In the genomic region with DNA sequence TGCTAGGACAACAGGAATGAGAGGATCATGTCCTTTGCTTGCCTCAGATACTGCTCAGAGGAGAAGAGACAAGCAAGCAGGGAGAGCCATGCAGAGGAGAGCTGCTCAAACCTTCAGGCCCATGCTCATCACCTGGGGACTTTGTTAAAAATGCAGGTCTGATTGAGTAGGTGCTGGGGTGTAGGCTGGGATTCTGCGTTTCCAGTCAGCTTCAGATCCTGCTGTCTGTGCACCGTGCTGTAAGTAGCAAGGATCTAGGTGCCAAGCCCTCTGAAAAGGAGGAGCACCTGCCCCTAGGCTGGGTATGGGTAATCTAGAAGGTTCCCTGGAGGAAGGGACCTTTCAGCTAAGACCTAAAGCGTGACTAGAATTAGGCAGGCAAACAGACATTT, we compare ENCODE assay signal across 23 cellular contexts. TPM values are rescaled to one million over a fixed set of nuclear protein-coding genes. Genes with fewer than 3 reads are reported as not detected.
A peak's percentile ranks its signal among the peaks of the same experiment; 100 is the strongest.
DNase-seq lines count a peak whose midpoint lies in the region; ATAC-seq and TF ChIP-seq lines count a peak whose summit lies in the region.
"Had no signal": no experiment of that assay in that cellular context is flagged by ENCODE, and none has a peak within 500 bp of the region (broad histone marks: within the 10 kb centered on the region; RNA-seq: fewer than 3 reads in every experiment).

No MANE protein-coding gene starts in this region.

- DNase-seq in Caco-2 (no peak), memory B cell (ENCODE audit: low spot score in 2 of 2) (no peak), smooth muscle cell (lab: John Stamatoyannopoulos, UW; ENCODE audit: unreplicated experiment) (no peak), amniotic stem cell (lab: John Stamatoyannopoulos, UW) (no peak), NCI-H82 treated with DMSO at 0.1 percent for 48 hours (lab: John Stamatoyannopoulos, UW; ENCODE audit: unreplicated experiment) (no peak)
- no peak for DNase-seq in activated CD8-positive, alpha-beta memory T cell treated with anti-CD3 and anti-CD28 coated beads, Interleukin-2, amount 50 U/mL, for 4 hours
- DNase-seq: activated CD8-positive, alpha-beta memory T cell treated with anti-CD3 and anti-CD28 coated beads, Interleukin-2, amount 10 ng/mL, durations not matched to agents 7 days and 5 days; activated gamma-delta T cell; effector CD8-positive, alpha-beta T cell; heart right ventricle; mammary epithelial cell; NCI-H2081 treated with DMSO at 0.1 percent for 48 hours; NCI-H524; retina; stimulated activated CD4-positive, alpha-beta T cell treated with anti-CD3 and anti-CD28 coated beads, Interleukin-15, amount 100 ng/mL, for 24 hours had no signal

- H3K27ac ChIP-seq in VCaP: peak overlapping the region; percentile 25
- peak overlapping the region; percentile 83 for H3K27ac ChIP-seq in smooth muscle cell (ENCODE audit: low read depth)
- H3K27ac ChIP-seq: neural progenitor cell had no signal

- peaks cover 82% of the 10 kb centered on the region for H3K36me3 Mint-ChIP-seq in Caco-2 (ENCODE audit: insufficient read depth, unreplicated experiment)
- peaks cover 2% of the 10 kb centered on the region for H3K36me3 Mint-ChIP-seq in memory B cell
- H3K36me3 Mint-ChIP-seq: activated CD8-positive, alpha-beta memory T cell treated with anti-CD3 and anti-CD28 coated beads, Interleukin-2, amount 10 ng/mL, durations not matched to agents 7 days and 5 days; stimulated activated effector memory CD8-positive, alpha-beta T cell treated with anti-CD3 and anti-CD28 coated beads, Interleukin-12 subunit alpha, Interleukin-12 subunit beta, amount 100 ng/mL, for 72 hours had no signal

- TF ChIP-seq CTCF in Caco-2 (IDR thresholded peaks at IDR 0.05; ENCODE audit: insufficient read depth in 1 of 2, low read depth in 1 of 2, low read length in 1 of 2, severe bottlenecking in 1 of 2, unreplicated experiment in 1 of 2) (no peak), VCaP (conservative IDR thresholded peaks at IDR 0.05) (no peak), smooth muscle cell (IDR thresholded peaks at IDR 0.05; ENCODE audit: borderline replicate concordance, insufficient read depth, poor library complexity, severe bottlenecking) (no peak)

- H3K27ac Mint-ChIP-seq in Caco-2 (ENCODE audit: unreplicated experiment): peak overlapping the region; percentile 18
- peak overlapping the region; percentile 24 for H3K27ac Mint-ChIP-seq in memory B cell
- H3K27ac Mint-ChIP-seq: activated CD8-positive, alpha-beta memory T cell treated with anti-CD3 and anti-CD28 coated beads, Interleukin-2, amount 10 ng/mL, durations not matched to agents 7 days and 5 days; neural progenitor cell; stimulated activated effector memory CD8-positive, alpha-beta T cell treated with anti-CD3 and anti-CD28 coated beads, Interleukin-12 subunit alpha, Interleukin-12 subunit beta, amount 100 ng/mL, for 72 hours had no signal

- POLR2A ChIA-PET in Caco-2 (lab: Charles Lee): no interaction called here

- peaks cover 100% of the 10 kb centered on the region for H4K20me1 ChIP-seq in smooth muscle cell (ENCODE audit: low read depth)

- H3K36me3 ChIP-seq in Caco-2 (ENCODE audit: control insufficient read depth, insufficient read depth, low read length) (no peaks in the 10 kb centered on the region; the same call in 1 of the 2 replicates), smooth muscle cell (ENCODE audit: low read depth) (no peaks in the 10 kb centered on the region)
- H3K36me3 ChIP-seq: HAP-1, heart right ventricle, neural progenitor cell, tibial nerve had no signal

- H3F3A ChIP-seq in smooth muscle cell (ENCODE audit: low read depth): peaks cover 34% of the 10 kb centered on the region

- H3K4me1 ChIP-seq in Caco-2 (peaks cover 87% of the 10 kb centered on the region), smooth muscle cell (ENCODE audit: low read depth) (peaks cover 11% of the 10 kb centered on the region)

- peak overlapping the region; percentile 47 for H3K9ac ChIP-seq in smooth muscle cell (ENCODE audit: low read depth)
- H3K9ac ChIP-seq: neural progenitor cell had no signal

- H3K79me2 ChIP-seq in smooth muscle cell (ENCODE audit: low read depth): peaks cover 100% of the 10 kb centered on the region

- H3K27me3 Mint-ChIP-seq in Caco-2 (ENCODE audit: insufficient read depth, unreplicated experiment) (no peaks in the 10 kb centered on the region), memory B cell (no peaks in the 10 kb centered on the region)
- H3K27me3 Mint-ChIP-seq: activated CD8-positive, alpha-beta memory T cell treated with anti-CD3 and anti-CD28 coated beads, Interleukin-2, amount 10 ng/mL, durations not matched to agents 7 days and 5 days; central memory CD8-positive, alpha-beta T cell had no signal

- H3K27me3 ChIP-seq in Caco-2 (replicated peaks; ENCODE audit: control insufficient read depth, insufficient read depth, low read length): no peaks in the 10 kb centered on the region
- H3K27me3 ChIP-seq in smooth muscle cell (ENCODE audit: low read depth): no peaks in the 10 kb centered on the region
- H3K27me3 ChIP-seq: heart right ventricle, neural progenitor cell, tibial nerve had no signal

- H3K9me3 ChIP-seq in Caco-2: no peaks in the 10 kb centered on the region
- no peaks in the 10 kb centered on the region for H3K9me3 ChIP-seq in smooth muscle cell (replicated peaks; ENCODE audit: low read depth)
- H3K9me3 ChIP-seq: HAP-1, heart right ventricle, tibial nerve had no signal

- H3K4me1 Mint-ChIP-seq in Caco-2 (ENCODE audit: low read depth, unreplicated experiment) (peaks cover 44% of the 10 kb centered on the region), memory B cell (peaks cover 30% of the 10 kb centered on the region)

- no TSS peak for BruUV-seq in Caco-2 (replicated peaks; lab: Mats Ljungman, UMichigan)

- no peak for ATAC-seq in memory B cell (ENCODE audit: low read depth)
- no peak for ATAC-seq in HG03354 (IDR thresholded peaks at IDR 0.05; ENCODE audit: poor library complexity, severe bottlenecking, unreplicated experiment)
- ATAC-seq: activated CD4-positive, CD25-positive, alpha-beta regulatory T cell treated with anti-CD3 and anti-CD28 coated beads, Interleukin-2, amount 50 U/mL, for 24 hours; activated CD8-positive, alpha-beta memory T cell treated with anti-CD3 and anti-CD28 coated beads, Interleukin-2, amount 10 ng/mL, durations not matched to agents 7 days and 5 days; heart right ventricle; stimulated activated effector memory CD8-positive, alpha-beta T cell treated with anti-CD3 and anti-CD28 coated beads, Interleukin-12 subunit alpha, Interleukin-12 subunit beta, amount 100 ng/mL, for 72 hours had no signal

- 93% methylated on average over 3 of the region's 3 CpGs for WGBS in smooth muscle cell (ENCODE audit: low lambda C conversion rate)

- H2AFZ ChIP-seq in smooth muscle cell (ENCODE audit: low read depth): no peak overlapping the region
- H2AFZ ChIP-seq: neural progenitor cell had no signal

- H3K9me3 Mint-ChIP-seq in Caco-2 (ENCODE audit: unreplicated experiment) (no peaks in the 10 kb centered on the region), memory B cell (no peaks in the 10 kb centered on the region)
- H3K9me3 Mint-ChIP-seq: central memory CD8-positive, alpha-beta T cell; neural progenitor cell; stimulated activated effector memory CD8-positive, alpha-beta T cell treated with anti-CD3 and anti-CD28 coated beads, Interleukin-12 subunit alpha, Interleukin-12 subunit beta, amount 100 ng/mL, for 72 hours had no signal

- intact Hi-C loops in Caco-2 (cut with micrococcal nuclease; ENCODE audit: unreplicated experiment): no loop called here

- H3K4me3 ChIP-seq in Caco-2 (ENCODE audit: low read depth, low read length): no peak overlapping the region
- H3K4me3 ChIP-seq in smooth muscle cell: no peak overlapping the region
- H3K4me3 ChIP-seq: HAP-1, heart right ventricle, neural progenitor cell, tibial nerve had no signal

- H3K4me2 ChIP-seq in smooth muscle cell: no peak overlapping the region
- H3K4me2 ChIP-seq: neural progenitor cell had no signal

- H3K4me3 Mint-ChIP-seq in Caco-2 (ENCODE audit: unreplicated experiment): no peak overlapping the region
- no peak overlapping the region for H3K4me3 Mint-ChIP-seq in memory B cell
- H3K4me3 Mint-ChIP-seq: activated CD8-positive, alpha-beta memory T cell treated with anti-CD3 and anti-CD28 coated beads, Interleukin-2, amount 10 ng/mL, durations not matched to agents 7 days and 5 days; central memory CD8-positive, alpha-beta T cell; neural progenitor cell; stimulated activated effector memory CD8-positive, alpha-beta T cell treated with anti-CD3 and anti-CD28 coated beads, Interleukin-12 subunit alpha, Interleukin-12 subunit beta, amount 100 ng/mL, for 72 hours had no signal

- CTCF ChIA-PET in Caco-2 (lab: Charles Lee): no interaction called here

RNA-seq across cellular contexts. Expression of a gene that starts 7.3 kb away (rescaled TPM):
- 315 and 331 TPM in 2 replicates for total RNA-seq in Caco-2 (2022)
- 106 and 145 TPM in 2 replicates for total RNA-seq in smooth muscle cell
- polyA plus RNA-seq in smooth muscle cell: 52.7 and 85.9 TPM in 2 replicates
